In the genomic region with DNA sequence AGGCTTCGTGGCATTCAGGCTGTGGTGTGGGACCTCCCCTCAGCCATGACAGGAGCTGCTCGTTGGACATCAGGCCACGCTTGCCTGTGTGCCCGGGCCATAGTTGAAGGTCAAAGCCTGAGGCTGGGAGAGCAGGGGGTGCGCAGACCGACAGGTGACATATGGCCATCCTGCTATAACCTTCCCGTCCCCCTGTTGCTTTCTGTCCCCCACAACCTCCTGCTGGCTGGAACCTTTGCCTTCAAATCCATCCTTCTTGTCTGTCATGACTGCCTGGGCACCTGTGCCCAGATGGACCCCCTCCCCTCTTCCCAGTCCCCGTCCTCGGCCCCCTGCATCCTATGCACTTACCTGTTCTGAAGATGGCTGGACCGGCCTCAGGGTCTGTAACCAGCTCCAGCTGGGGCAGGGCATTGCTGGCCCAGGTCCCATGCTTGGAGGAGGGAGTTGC, we compare ENCODE assay signal across 19 cellular contexts.
DNase-seq lines count a peak whose midpoint lies in the region; ATAC-seq and TF ChIP-seq lines count a peak whose summit lies in the region.
"Had no signal": no experiment of that assay in that cellular context is flagged by ENCODE, and none has a peak within 500 bp of the region (broad histone marks: within the 10 kb centered on the region; RNA-seq: fewer than 3 reads in every experiment).

No MANE protein-coding gene starts in this region.

- TF ChIP-seq CTCF in activated CD8-positive, alpha-beta T cell treated with anti-CD3 and anti-CD28 coated beads for 36 hours (IDR thresholded peaks at IDR 0.05): no peak
- TF ChIP-seq CTCF in esophagus muscularis mucosa (IDR thresholded peaks at IDR 0.05) (no peak), suprapubic skin (IDR thresholded peaks at IDR 0.05) (no peak)

- H3K27me3 ChIP-seq in H7 (ENCODE audit: control insufficient read depth, insufficient read depth, low read length) (no peaks in the 10 kb centered on the region), esophagus muscularis mucosa (no peaks in the 10 kb centered on the region), suprapubic skin (no peaks in the 10 kb centered on the region)
- H3K27me3 ChIP-seq: gastrocnemius medialis, tibial nerve had no signal

- no peak overlapping the region for H3K4me3 ChIP-seq in H7 (ENCODE audit: insufficient read depth, low read depth, low read length)
- H3K4me3 ChIP-seq in esophagus muscularis mucosa: no peak overlapping the region
- H3K4me3 ChIP-seq in suprapubic skin: no peak overlapping the region
- H3K4me3 ChIP-seq: gastrocnemius medialis, tibial nerve had no signal

- no peak overlapping the region for H3K27ac Mint-ChIP-seq in activated CD8-positive, alpha-beta T cell treated with anti-CD3 and anti-CD28 coated beads, Interleukin-2, amount 10 ng/mL, durations not matched to agents 7 days and 5 days
- no peak overlapping the region for H3K27ac Mint-ChIP-seq in activated CD8-positive, alpha-beta T cell treated with anti-CD3 and anti-CD28 coated beads for 36 hours

- H3K36me3 ChIP-seq in H7 (replicated peaks; ENCODE audit: control insufficient read depth, insufficient read depth, low read length) (peaks cover 6% of the 10 kb centered on the region; the same call in 1 of the 2 replicates), esophagus muscularis mucosa (peaks cover 5 to 71% (median 45%) of the 10 kb centered on the region in 4 donors), suprapubic skin (no peaks in the 10 kb centered on the region)

- H3K9me3 ChIP-seq in esophagus muscularis mucosa (no peaks in the 10 kb centered on the region), suprapubic skin (no peaks in the 10 kb centered on the region)
- H3K9me3 ChIP-seq: Caco-2, gastrocnemius medialis had no signal

- peaks cover 4% of the 10 kb centered on the region for H3K9me3 Mint-ChIP-seq in activated CD8-positive, alpha-beta T cell treated with anti-CD3 and anti-CD28 coated beads, Interleukin-2, amount 10 ng/mL, durations not matched to agents 7 days and 5 days (ENCODE audit: insufficient read depth)
- H3K9me3 Mint-ChIP-seq in activated CD8-positive, alpha-beta T cell treated with anti-CD3 and anti-CD28 coated beads for 36 hours: no peaks in the 10 kb centered on the region

- H3K36me3 Mint-ChIP-seq in activated CD8-positive, alpha-beta T cell treated with anti-CD3 and anti-CD28 coated beads, Interleukin-2, amount 10 ng/mL, durations not matched to agents 7 days and 5 days (ENCODE audit: low read depth): no peaks in the 10 kb centered on the region
- no peaks in the 10 kb centered on the region for H3K36me3 Mint-ChIP-seq in activated CD8-positive, alpha-beta T cell treated with anti-CD3 and anti-CD28 coated beads for 36 hours (ENCODE audit: low read depth)

- peak; percentile 18 for DNase-seq in activated CD8-positive, alpha-beta T cell treated with anti-CD3 and anti-CD28 coated beads, Interleukin-2, amount 10 ng/mL, durations not matched to agents 7 days and 5 days
- no peak for DNase-seq in activated CD8-positive, alpha-beta T cell treated with anti-CD3 and anti-CD28 coated beads for 36 hours
- DNase-seq in H7: peak; percentile 28
- peak; percentile 86 for DNase-seq in esophagus muscularis mucosa (ENCODE audit: extremely low spot score)
- peak; percentile 49 to 74 for DNase-seq in suprapubic skin (ENCODE audit: low spot score in 2 of 2)
- no peak for DNase-seq in NCI-H446 treated with DMSO at 0.1 percent for 48 hours (lab: John Stamatoyannopoulos, UW)
- DNase-seq: Caco-2; central memory CD4-positive, alpha-beta T cell; erythroblast; gastrocnemius medialis; midbrain; NCI-H1092 treated with DMSO at 0.1 percent for 48 hours; NCI-H2107; NCI-H524 treated with DMSO at 0.1 percent for 48 hours; SHP77 treated with DMSO at 0.1 percent for 48 hours; T-helper 2 cell had no signal

- peaks cover 13% of the 10 kb centered on the region for H3K4me1 Mint-ChIP-seq in activated CD8-positive, alpha-beta T cell treated with anti-CD3 and anti-CD28 coated beads, Interleukin-2, amount 10 ng/mL, durations not matched to agents 7 days and 5 days (ENCODE audit: low read depth)
- H3K4me1 Mint-ChIP-seq in activated CD8-positive, alpha-beta T cell treated with anti-CD3 and anti-CD28 coated beads for 36 hours (ENCODE audit: low read depth): peaks cover 12% of the 10 kb centered on the region

- H3K4me1 ChIP-seq in esophagus muscularis mucosa: no peaks in the 10 kb centered on the region
- peaks cover 12% of the 10 kb centered on the region for H3K4me1 ChIP-seq in suprapubic skin
- H3K4me1 ChIP-seq: Caco-2, tibial nerve had no signal

- POLR2A ChIA-PET in activated CD8-positive, alpha-beta T cell treated with anti-CD3 and anti-CD28 coated beads, Interleukin-2, amount 10 ng/mL, durations not matched to agents 7 days and 5 days (lab: Charles Lee): no interaction called here
- POLR2A ChIA-PET in activated CD8-positive, alpha-beta T cell treated with anti-CD3 and anti-CD28 coated beads for 36 hours (lab: Charles Lee): no interaction called here

- H3K27me3 Mint-ChIP-seq in activated CD8-positive, alpha-beta T cell treated with anti-CD3 and anti-CD28 coated beads, Interleukin-2, amount 10 ng/mL, durations not matched to agents 7 days and 5 days (ENCODE audit: low read depth): peaks cover 14% of the 10 kb centered on the region
- H3K27me3 Mint-ChIP-seq in activated CD8-positive, alpha-beta T cell treated with anti-CD3 and anti-CD28 coated beads for 36 hours: peaks cover 2% of the 10 kb centered on the region

- CTCF ChIA-PET in activated CD8-positive, alpha-beta T cell treated with anti-CD3 and anti-CD28 coated beads, Interleukin-2, amount 10 ng/mL, durations not matched to agents 7 days and 5 days (lab: Charles Lee): no interaction called here
- CTCF ChIA-PET in activated CD8-positive, alpha-beta T cell treated with anti-CD3 and anti-CD28 coated beads for 36 hours (lab: Charles Lee): no interaction called here

- intact Hi-C loops in activated CD8-positive, alpha-beta T cell treated with anti-CD3 and anti-CD28 coated beads for 36 hours (cut with micrococcal nuclease): no loop called here
- intact Hi-C loops in esophagus muscularis mucosa (cut with DNase I): no loop called here

- no peak overlapping the region for H3K4me3 Mint-ChIP-seq in activated CD8-positive, alpha-beta T cell treated with anti-CD3 and anti-CD28 coated beads, Interleukin-2, amount 10 ng/mL, durations not matched to agents 7 days and 5 days
- H3K4me3 Mint-ChIP-seq in activated CD8-positive, alpha-beta T cell treated with anti-CD3 and anti-CD28 coated beads for 36 hours: no peak overlapping the region

- no peak for ATAC-seq in activated CD8-positive, alpha-beta T cell treated with anti-CD3 and anti-CD28 coated beads, Interleukin-2, amount 10 ng/mL, durations not matched to agents 7 days and 5 days
- no peak for ATAC-seq in activated CD8-positive, alpha-beta T cell treated with anti-CD3 and anti-CD28 coated beads for 36 hours
- ATAC-seq in HG03097 (IDR thresholded peaks at IDR 0.05; ENCODE audit: low FRiP score, unreplicated experiment) (no peak), HG03460 (IDR thresholded peaks at IDR 0.05; ENCODE audit: unreplicated experiment) (no peak)

- TF ChIP-seq POLR2A in esophagus muscularis mucosa (IDR thresholded peaks at IDR 0.05; ENCODE audit: low read depth) (no peak), suprapubic skin (IDR thresholded peaks at IDR 0.05) (no peak)

- TF ChIP-seq EP300 in esophagus muscularis mucosa (IDR thresholded peaks at IDR 0.05) (no peak), suprapubic skin (IDR thresholded peaks at IDR 0.05) (no peak)

- no peak overlapping the region for H3K27ac ChIP-seq in esophagus muscularis mucosa (replicated peaks in 1 of 4)
- no peak overlapping the region for H3K27ac ChIP-seq in suprapubic skin
- H3K27ac ChIP-seq: tibial nerve had no signal

- WGBS in esophagus muscularis mucosa: 85% methylated on average over 5 of the region's 10 CpGs
- WGBS in suprapubic skin: 96% methylated on average over 7 of the region's 10 CpGs

Comparison
In these comparisons a context has a peak if more than half of its experiments do, and no peak if none do; other contexts are left out.
1. DNase-seq: peak in activated CD8-positive, alpha-beta T cell treated with anti-CD3 and anti-CD28 coated beads, Interleukin-2, amount 10 ng/mL, durations not matched to agents 7 days and 5 days (single experiment), H7 (single experiment), esophagus muscularis mucosa (single experiment) and suprapubic skin (2 of 2); none in activated CD8-positive, alpha-beta T cell treated with anti-CD3 and anti-CD28 coated beads for 36 hours (single experiment) and NCI-H446 treated with DMSO at 0.1 percent for 48 hours (single experiment).